Comparison of ENCODE assay signal across 13 cellular contexts in genomic region chr14:104742586-104743455, GRCh38. TPM values are rescaled to one million over a fixed set of nuclear protein-coding genes. Genes with fewer than 3 reads are reported as not detected.
"Had no signal": no experiment of that assay in that cellular context is flagged by ENCODE, and none has a peak within 500 bp of the region (broad histone marks: within the 10 kb centered on the region; RNA-seq: fewer than 3 reads in every experiment).

No MANE protein-coding gene starts in this region.

- H3K27me3 ChIP-seq: hepatocyte, upper lobe of left lung had no signal

- H2AFZ ChIP-seq: hepatocyte, parathyroid adenoma had no signal

- ATAC-seq: activated T-helper 17 cell treated with anti-CD3 and anti-CD28 coated beads, Interleukin-2, amount 50 U/mL, for 72 hours; stimulated activated naive CD8-positive, alpha-beta T cell treated with anti-CD3 and anti-CD28 coated beads, Interleukin-15, Interleukin-2, amounts not matched to agents 100 U/mL and 50 U/mL, for 24 hours had no signal

- DNase-seq: activated CD4-positive, alpha-beta T cell treated with anti-CD3 and anti-CD28 coated beads for 1 hour; activated CD4-positive, alpha-beta T cell treated with anti-CD3 and anti-CD28 coated beads, Interleukin-2, amount 50 U/mL, for 4 hours; activated naive CD4-positive, alpha-beta T cell treated with Interleukin-2 at 50 U/mL for 16 hours; erythroblast; stimulated activated CD4-positive, alpha-beta T cell treated with anti-CD3 and anti-CD28 coated beads, Interleukin-4, amount 100 ng/mL, for 24 hours; stimulated activated naive CD8-positive, alpha-beta T cell treated with anti-CD3 and anti-CD28 coated beads, Interleukin-15, Interleukin-2, amounts not matched to agents 100 U/mL and 50 U/mL, for 24 hours had no signal

- H3K4me1 ChIP-seq: parathyroid adenoma had no signal

- H3K4me2 ChIP-seq: hepatocyte had no signal

- H3K9ac ChIP-seq: parathyroid adenoma had no signal

- H3K27ac ChIP-seq: hepatocyte, parathyroid adenoma, skin epidermis, upper lobe of left lung, VCaP had no signal

- H3K9me3 ChIP-seq: upper lobe of left lung had no signal

- H3K4me3 ChIP-seq: hepatocyte, skin epidermis, upper lobe of left lung had no signal

RNA-seq across cellular contexts. Expression of gene ZBTB42, which starts 58.1 kb away (rescaled TPM):
- polyA plus RNA-seq: neural cell had no signal
